1 cellular context compared by ENCODE assay signal in the genomic region with DNA sequence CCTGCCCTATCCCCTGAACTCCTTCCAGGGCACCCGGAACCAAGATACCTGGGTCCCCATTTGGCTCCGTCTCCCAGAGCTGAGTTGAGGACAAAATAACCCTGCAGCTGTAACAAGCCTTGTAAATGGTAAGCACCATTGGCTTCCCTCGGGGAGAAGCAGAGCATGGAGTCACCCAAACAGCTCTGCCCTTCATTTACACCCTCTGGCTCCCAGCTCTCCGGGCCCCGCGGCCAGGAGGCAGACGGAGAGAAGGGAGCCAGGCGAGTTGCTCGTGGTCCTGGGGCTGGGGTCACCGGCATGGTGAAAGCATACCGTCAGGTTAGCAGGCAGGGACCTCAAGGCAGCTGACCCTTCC.
TF ChIP-seq lines count a peak whose summit lies in the region.

No MANE protein-coding gene starts in this region.

TF ChIP-seq in WTC11, 78 proteins besides CTCF, POLR2A, EP300 and RAD21 (continued from another document):
- TF ChIP-seq, protein P1, sequence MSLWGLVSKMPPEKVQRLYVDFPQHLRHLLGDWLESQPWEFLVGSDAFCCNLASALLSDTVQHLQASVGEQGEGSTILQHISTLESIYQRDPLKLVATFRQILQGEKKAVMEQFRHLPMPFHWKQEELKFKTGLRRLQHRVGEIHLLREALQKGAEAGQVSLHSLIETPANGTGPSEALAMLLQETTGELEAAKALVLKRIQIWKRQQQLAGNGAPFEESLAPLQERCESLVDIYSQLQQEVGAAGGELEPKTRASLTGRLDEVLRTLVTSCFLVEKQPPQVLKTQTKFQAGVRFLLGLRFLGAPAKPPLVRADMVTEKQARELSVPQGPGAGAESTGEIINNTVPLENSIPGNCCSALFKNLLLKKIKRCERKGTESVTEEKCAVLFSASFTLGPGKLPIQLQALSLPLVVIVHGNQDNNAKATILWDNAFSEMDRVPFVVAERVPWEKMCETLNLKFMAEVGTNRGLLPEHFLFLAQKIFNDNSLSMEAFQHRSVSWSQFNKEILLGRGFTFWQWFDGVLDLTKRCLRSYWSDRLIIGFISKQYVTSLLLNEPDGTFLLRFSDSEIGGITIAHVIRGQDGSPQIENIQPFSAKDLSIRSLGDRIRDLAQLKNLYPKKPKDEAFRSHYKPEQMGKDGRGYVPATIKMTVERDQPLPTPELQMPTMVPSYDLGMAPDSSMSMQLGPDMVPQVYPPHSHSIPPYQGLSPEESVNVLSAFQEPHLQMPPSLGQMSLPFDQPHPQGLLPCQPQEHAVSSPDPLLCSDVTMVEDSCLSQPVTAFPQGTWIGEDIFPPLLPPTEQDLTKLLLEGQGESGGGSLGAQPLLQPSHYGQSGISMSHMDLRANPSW (CRISPR knock-in tag; conservative IDR thresholded peaks at IDR 0.05; ENCODE audit: low read depth), result no peak
- TF ChIP-seq IRF2 (CRISPR knock-in tag; IDR thresholded peaks at IDR 0.05; ENCODE audit: borderline replicate concordance, low read depth) (no peak), NFYB (CRISPR knock-in tag; conservative IDR thresholded peaks at IDR 0.05; ENCODE audit: low read depth) (no peak), CREM (CRISPR knock-in tag; IDR thresholded peaks at IDR 0.05) (no peak), MXD4 (CRISPR knock-in tag; IDR thresholded peaks at IDR 0.05; ENCODE audit: borderline replicate concordance) (no peak), ZNF317 (CRISPR knock-in tag; IDR thresholded peaks at IDR 0.05; ENCODE audit: borderline replicate concordance, low read depth) (no peak)
- TF ChIP-seq, protein P2, sequence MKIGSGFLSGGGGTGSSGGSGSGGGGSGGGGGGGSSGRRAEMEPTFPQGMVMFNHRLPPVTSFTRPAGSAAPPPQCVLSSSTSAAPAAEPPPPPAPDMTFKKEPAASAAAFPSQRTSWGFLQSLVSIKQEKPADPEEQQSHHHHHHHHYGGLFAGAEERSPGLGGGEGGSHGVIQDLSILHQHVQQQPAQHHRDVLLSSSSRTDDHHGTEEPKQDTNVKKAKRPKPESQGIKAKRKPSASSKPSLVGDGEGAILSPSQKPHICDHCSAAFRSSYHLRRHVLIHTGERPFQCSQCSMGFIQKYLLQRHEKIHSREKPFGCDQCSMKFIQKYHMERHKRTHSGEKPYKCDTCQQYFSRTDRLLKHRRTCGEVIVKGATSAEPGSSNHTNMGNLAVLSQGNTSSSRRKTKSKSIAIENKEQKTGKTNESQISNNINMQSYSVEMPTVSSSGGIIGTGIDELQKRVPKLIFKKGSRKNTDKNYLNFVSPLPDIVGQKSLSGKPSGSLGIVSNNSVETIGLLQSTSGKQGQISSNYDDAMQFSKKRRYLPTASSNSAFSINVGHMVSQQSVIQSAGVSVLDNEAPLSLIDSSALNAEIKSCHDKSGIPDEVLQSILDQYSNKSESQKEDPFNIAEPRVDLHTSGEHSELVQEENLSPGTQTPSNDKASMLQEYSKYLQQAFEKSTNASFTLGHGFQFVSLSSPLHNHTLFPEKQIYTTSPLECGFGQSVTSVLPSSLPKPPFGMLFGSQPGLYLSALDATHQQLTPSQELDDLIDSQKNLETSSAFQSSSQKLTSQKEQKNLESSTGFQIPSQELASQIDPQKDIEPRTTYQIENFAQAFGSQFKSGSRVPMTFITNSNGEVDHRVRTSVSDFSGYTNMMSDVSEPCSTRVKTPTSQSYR (CRISPR knock-in tag; IDR thresholded peaks at IDR 0.05), result no peak
- TF ChIP-seq, protein P3, sequence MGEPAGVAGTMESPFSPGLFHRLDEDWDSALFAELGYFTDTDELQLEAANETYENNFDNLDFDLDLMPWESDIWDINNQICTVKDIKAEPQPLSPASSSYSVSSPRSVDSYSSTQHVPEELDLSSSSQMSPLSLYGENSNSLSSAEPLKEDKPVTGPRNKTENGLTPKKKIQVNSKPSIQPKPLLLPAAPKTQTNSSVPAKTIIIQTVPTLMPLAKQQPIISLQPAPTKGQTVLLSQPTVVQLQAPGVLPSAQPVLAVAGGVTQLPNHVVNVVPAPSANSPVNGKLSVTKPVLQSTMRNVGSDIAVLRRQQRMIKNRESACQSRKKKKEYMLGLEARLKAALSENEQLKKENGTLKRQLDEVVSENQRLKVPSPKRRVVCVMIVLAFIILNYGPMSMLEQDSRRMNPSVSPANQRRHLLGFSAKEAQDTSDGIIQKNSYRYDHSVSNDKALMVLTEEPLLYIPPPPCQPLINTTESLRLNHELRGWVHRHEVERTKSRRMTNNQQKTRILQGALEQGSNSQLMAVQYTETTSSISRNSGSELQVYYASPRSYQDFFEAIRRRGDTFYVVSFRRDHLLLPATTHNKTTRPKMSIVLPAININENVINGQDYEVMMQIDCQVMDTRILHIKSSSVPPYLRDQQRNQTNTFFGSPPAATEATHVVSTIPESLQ (CRISPR knock-in tag; IDR thresholded peaks at IDR 0.05), result no peak
- TF ChIP-seq, protein P4, sequence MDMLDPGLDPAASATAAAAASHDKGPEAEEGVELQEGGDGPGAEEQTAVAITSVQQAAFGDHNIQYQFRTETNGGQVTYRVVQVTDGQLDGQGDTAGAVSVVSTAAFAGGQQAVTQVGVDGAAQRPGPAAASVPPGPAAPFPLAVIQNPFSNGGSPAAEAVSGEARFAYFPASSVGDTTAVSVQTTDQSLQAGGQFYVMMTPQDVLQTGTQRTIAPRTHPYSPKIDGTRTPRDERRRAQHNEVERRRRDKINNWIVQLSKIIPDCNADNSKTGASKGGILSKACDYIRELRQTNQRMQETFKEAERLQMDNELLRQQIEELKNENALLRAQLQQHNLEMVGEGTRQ (CRISPR knock-in tag; IDR thresholded peaks at IDR 0.05), result no peak
- TF ChIP-seq, protein P5, sequence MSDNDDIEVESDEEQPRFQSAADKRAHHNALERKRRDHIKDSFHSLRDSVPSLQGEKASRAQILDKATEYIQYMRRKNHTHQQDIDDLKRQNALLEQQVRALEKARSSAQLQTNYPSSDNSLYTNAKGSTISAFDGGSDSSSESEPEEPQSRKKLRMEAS (CRISPR knock-in tag; IDR thresholded peaks at IDR 0.05), result no peak
